10 cellular contexts compared by ENCODE assay signal in the genomic region with DNA sequence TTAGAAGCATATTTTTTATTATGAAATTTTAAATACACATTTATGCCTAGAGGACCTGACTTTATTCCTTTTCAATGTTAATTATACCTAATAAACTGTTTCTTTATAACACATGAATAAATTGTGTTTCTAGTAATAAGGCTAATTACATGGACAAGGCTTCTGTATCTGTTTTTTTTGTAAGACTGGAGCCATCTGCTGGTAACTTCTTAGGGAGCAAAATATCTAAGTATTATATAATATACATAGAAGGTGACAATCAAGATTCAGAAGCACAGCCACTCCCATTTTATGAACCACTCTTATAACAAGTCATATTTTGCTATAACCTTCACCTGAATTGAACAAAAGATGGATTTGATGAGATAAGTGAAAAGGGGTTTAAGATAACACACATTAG.
A peak's percentile ranks its signal among the peaks of the same experiment; 100 is the strongest.
DNase-seq lines count a peak whose midpoint lies in the region; FAIRE-seq and TF ChIP-seq lines count a peak whose summit lies in the region.
"Had no signal": no experiment of that assay in that cellular context is flagged by ENCODE, and none has a peak within 500 bp of the region (broad histone marks: within the 10 kb centered on the region; RNA-seq: fewer than 3 reads in every experiment).

No MANE protein-coding gene starts in this region.

- FAIRE-seq in bronchial epithelial cell (lab: Jason Lieb, UNC), result no peak

- TF ChIP-seq CTCF in 22Rv1 (IDR thresholded peaks at IDR 0.05) (peak; percentile 71), bronchial epithelial cell (IDR thresholded peaks at IDR 0.05; ENCODE audit: insufficient read depth, low read length, severe bottlenecking) (peak; percentile 13)

- DNase-seq in ELR (ENCODE audit: low read depth) (peak; percentile 50), NCI-H2171 treated with DMSO at 0.1 percent for 48 hours (lab: John Stamatoyannopoulos, UW) (peak; percentile 76), bronchial epithelial cell (ENCODE audit: low read depth) (peak; percentile 53), amniotic stem cell (lab: John Stamatoyannopoulos, UW) (no peak), amygdala (lab: John Stamatoyannopoulos, UW) (no peak)
- DNase-seq in activated T-cell treated with anti-CD3 and anti-CD28 coated beads, Interleukin-2, amount 50 U/mL, for 48 hours, result no peak
- no peak for DNase-seq in activated CD4-positive, alpha-beta T cell treated with anti-CD3 and anti-CD28 coated beads, Interleukin-2, amount 50 U/mL, for 1 hour
- DNase-seq: GDM1, NCI-H1048 had no signal

- H3K27me3 ChIP-seq in bronchial epithelial cell (ENCODE audit: control insufficient read depth, insufficient read depth, low read length), result no peaks in the 10 kb centered on the region

- no peak overlapping the region for H3K27ac ChIP-seq in 22Rv1

- H3K4me3 ChIP-seq in bronchial epithelial cell (ENCODE audit: low read depth, low read length), result no peak overlapping the region

- H3K36me3 ChIP-seq in bronchial epithelial cell (ENCODE audit: control insufficient read depth, insufficient read depth, low read length), result no peaks in the 10 kb centered on the region

Comparison
In these comparisons a context has a peak if more than half of its experiments do, and no peak if none do; other contexts are left out.
1. DNase-seq: peak in ELR (single experiment), NCI-H2171 treated with DMSO at 0.1 percent for 48 hours (single experiment) and bronchial epithelial cell (single experiment); none in amniotic stem cell (single experiment), activated T-cell treated with anti-CD3 and anti-CD28 coated beads, Interleukin-2, amount 50 U/mL, for 48 hours (0 of 2), activated CD4-positive, alpha-beta T cell treated with anti-CD3 and anti-CD28 coated beads, Interleukin-2, amount 50 U/mL, for 1 hour (single experiment) and amygdala (0 of 56).